Comparison of ENCODE assay signal across 1 cellular context in the genomic region with DNA sequence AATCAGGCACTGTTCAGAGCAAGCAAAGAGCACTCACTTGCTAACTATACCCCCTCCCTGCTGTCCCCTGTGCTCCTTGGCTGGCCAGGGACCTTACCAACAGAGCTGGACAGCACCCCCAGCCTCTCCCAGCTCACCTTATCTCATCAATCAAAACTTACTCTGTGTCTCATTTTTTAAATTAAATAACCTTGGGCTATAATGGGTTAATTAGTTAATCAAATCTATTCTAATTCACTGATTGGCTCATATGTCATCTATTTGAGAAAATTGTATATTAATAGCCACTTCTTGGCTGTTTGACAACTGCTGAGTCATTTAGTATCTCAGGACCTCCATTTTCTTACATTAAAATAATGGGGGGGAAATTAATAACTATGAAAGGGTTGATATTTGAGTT.
TF ChIP-seq lines count a peak whose summit lies in the region.

No MANE protein-coding gene starts in this region.

TF ChIP-seq in GM12878, 131 proteins besides CTCF, POLR2A, EP300 and RAD21 (continued from another document):
- TF ChIP-seq, protein P1, sequence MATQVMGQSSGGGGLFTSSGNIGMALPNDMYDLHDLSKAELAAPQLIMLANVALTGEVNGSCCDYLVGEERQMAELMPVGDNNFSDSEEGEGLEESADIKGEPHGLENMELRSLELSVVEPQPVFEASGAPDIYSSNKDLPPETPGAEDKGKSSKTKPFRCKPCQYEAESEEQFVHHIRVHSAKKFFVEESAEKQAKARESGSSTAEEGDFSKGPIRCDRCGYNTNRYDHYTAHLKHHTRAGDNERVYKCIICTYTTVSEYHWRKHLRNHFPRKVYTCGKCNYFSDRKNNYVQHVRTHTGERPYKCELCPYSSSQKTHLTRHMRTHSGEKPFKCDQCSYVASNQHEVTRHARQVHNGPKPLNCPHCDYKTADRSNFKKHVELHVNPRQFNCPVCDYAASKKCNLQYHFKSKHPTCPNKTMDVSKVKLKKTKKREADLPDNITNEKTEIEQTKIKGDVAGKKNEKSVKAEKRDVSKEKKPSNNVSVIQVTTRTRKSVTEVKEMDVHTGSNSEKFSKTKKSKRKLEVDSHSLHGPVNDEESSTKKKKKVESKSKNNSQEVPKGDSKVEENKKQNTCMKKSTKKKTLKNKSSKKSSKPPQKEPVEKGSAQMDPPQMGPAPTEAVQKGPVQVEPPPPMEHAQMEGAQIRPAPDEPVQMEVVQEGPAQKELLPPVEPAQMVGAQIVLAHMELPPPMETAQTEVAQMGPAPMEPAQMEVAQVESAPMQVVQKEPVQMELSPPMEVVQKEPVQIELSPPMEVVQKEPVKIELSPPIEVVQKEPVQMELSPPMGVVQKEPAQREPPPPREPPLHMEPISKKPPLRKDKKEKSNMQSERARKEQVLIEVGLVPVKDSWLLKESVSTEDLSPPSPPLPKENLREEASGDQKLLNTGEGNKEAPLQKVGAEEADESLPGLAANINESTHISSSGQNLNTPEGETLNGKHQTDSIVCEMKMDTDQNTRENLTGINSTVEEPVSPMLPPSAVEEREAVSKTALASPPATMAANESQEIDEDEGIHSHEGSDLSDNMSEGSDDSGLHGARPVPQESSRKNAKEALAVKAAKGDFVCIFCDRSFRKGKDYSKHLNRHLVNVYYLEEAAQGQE (IDR thresholded peaks at IDR 0.05; ENCODE audit: low read depth, low read length) = peak; percentile 12; the same call in 1 of the 2 replicates
TF ChIP-seq in GM12878: peak in this region for 1.
